Comparison of ENCODE assay signal across 8 cellular contexts in genomic region chr1:11731719-11732283, GRCh38.
A peak's percentile ranks its signal among the peaks of the same experiment; 100 is the strongest.
DNase-seq lines count a peak whose midpoint lies in the region; ATAC-seq lines count a peak whose summit lies in the region.

No MANE protein-coding gene starts in this region.

- ATAC-seq in HG03280 (IDR thresholded peaks at IDR 0.05; ENCODE audit: unreplicated experiment) (no peak), HG02852 (IDR thresholded peaks at IDR 0.05; ENCODE audit: unreplicated experiment) (no peak)

- DNase-seq in CD1c-positive myeloid dendritic cell (ENCODE audit: extremely low spot score) (peak; percentile 39), NCI-H1092 treated with DMSO at 0.1 percent for 48 hours (lab: John Stamatoyannopoulos, UW) (peak; percentile 79), astrocyte of the hippocampus (ENCODE audit: low read depth, low spot score) (peak; percentile 78), hypothalamus (lab: John Stamatoyannopoulos, UW) (peak in 49 of 51 donors; percentile 13 to 91 (median 76)), putamen (ENCODE audit: low spot score) (peak; percentile 92), SIG-M5 treated with dmso at 0.1 percent for 504 hours (lab: John Stamatoyannopoulos, UW; ENCODE audit: unreplicated experiment) (no peak)
